In genomic region chr9:133148351-133149129, GRCh38 we compare ENCODE assay signal across 1 cellular context.
TF ChIP-seq lines count a peak whose summit lies in the region.

No MANE protein-coding gene starts in this region.

TF ChIP-seq in K562, 482 proteins besides CTCF, POLR2A, EP300 and RAD21 (continued from another document and continues in another):
- TF ChIP-seq, protein P1, sequence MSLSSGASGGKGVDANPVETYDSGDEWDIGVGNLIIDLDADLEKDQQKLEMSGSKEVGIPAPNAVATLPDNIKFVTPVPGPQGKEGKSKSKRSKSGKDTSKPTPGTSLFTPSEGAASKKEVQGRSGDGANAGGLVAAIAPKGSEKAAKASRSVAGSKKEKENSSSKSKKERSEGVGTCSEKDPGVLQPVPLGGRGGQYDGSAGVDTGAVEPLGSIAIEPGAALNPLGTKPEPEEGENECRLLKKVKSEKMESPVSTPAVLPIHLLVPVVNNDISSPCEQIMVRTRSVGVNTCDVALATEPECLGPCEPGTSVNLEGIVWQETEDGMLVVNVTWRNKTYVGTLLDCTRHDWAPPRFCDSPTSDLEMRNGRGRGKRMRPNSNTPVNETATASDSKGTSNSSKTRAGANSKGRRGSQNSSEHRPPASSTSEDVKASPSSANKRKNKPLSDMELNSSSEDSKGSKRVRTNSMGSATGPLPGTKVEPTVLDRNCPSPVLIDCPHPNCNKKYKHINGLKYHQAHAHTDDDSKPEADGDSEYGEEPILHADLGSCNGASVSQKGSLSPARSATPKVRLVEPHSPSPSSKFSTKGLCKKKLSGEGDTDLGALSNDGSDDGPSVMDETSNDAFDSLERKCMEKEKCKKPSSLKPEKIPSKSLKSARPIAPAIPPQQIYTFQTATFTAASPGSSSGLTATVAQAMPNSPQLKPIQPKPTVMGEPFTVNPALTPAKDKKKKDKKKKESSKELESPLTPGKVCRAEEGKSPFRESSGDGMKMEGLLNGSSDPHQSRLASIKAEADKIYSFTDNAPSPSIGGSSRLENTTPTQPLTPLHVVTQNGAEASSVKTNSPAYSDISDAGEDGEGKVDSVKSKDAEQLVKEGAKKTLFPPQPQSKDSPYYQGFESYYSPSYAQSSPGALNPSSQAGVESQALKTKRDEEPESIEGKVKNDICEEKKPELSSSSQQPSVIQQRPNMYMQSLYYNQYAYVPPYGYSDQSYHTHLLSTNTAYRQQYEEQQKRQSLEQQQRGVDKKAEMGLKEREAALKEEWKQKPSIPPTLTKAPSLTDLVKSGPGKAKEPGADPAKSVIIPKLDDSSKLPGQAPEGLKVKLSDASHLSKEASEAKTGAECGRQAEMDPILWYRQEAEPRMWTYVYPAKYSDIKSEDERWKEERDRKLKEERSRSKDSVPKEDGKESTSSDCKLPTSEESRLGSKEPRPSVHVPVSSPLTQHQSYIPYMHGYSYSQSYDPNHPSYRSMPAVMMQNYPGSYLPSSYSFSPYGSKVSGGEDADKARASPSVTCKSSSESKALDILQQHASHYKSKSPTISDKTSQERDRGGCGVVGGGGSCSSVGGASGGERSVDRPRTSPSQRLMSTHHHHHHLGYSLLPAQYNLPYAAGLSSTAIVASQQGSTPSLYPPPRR (CRISPR knock-in tag; IDR thresholded peaks at IDR 0.05; ENCODE audit: borderline replicate concordance) = no peak
- TF ChIP-seq, protein P2, sequence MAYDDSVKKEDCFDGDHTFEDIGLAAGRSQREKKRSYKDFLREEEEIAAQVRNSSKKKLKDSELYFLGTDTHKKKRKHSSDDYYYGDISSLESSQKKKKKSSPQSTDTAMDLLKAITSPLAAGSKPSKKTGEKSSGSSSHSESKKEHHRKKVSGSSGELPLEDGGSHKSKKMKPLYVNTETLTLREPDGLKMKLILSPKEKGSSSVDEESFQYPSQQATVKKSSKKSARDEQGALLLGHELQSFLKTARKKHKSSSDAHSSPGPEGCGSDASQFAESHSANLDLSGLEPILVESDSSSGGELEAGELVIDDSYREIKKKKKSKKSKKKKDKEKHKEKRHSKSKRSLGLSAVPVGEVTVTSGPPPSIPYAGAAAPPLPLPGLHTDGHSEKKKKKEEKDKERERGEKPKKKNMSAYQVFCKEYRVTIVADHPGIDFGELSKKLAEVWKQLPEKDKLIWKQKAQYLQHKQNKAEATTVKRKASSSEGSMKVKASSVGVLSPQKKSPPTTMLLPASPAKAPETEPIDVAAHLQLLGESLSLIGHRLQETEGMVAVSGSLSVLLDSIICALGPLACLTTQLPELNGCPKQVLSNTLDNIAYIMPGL (CRISPR knock-in tag; IDR thresholded peaks at IDR 0.05) = no peak
- no peak for TF ChIP-seq MYBL2 (IDR thresholded peaks at IDR 0.05; ENCODE audit: low read depth)
- no peak for TF ChIP-seq MYBL2 (CRISPR knock-in tag; IDR thresholded peaks at IDR 0.05; ENCODE audit: borderline replicate concordance)
- TF ChIP-seq CSDE1 (IDR thresholded peaks at IDR 0.05) = no peak
- no peak for TF ChIP-seq HLTF (IDR thresholded peaks at IDR 0.05)
- 0 out of 2 replicates have a peak, but pooled peaks have one; percentile 14 for TF ChIP-seq ZBTB40 (IDR thresholded peaks at IDR 0.05)
- TF ChIP-seq ZBTB40 (CRISPR knock-in tag; IDR thresholded peaks at IDR 0.05) = no peak
- TF ChIP-seq DIDO1 (tag; IDR thresholded peaks at IDR 0.05; ENCODE audit: low read depth) = no peak
- 0 out of 2 replicates have a peak, but pooled peaks have one; percentile 16 for TF ChIP-seq ATF1 (CRISPR knock-in tag; IDR thresholded peaks at IDR 0.05)
- TF ChIP-seq ATF1 (tag; IDR thresholded peaks at IDR 0.05) = no peak
- TF ChIP-seq CBX5 (IDR thresholded peaks at IDR 0.05; ENCODE audit: borderline replicate concordance, low read depth) = no peak
- TF ChIP-seq FOXK1 (CRISPR knock-in tag; IDR thresholded peaks at IDR 0.05; ENCODE audit: borderline replicate concordance) = peak; percentile 67; the same call in 1 of the 2 replicates
- peak; percentile 0; the same call in 1 of the 2 replicates for TF ChIP-seq RBFOX2 (IDR thresholded peaks at IDR 0.05; ENCODE audit: low read depth, low read length)
- TF ChIP-seq, protein P3, sequence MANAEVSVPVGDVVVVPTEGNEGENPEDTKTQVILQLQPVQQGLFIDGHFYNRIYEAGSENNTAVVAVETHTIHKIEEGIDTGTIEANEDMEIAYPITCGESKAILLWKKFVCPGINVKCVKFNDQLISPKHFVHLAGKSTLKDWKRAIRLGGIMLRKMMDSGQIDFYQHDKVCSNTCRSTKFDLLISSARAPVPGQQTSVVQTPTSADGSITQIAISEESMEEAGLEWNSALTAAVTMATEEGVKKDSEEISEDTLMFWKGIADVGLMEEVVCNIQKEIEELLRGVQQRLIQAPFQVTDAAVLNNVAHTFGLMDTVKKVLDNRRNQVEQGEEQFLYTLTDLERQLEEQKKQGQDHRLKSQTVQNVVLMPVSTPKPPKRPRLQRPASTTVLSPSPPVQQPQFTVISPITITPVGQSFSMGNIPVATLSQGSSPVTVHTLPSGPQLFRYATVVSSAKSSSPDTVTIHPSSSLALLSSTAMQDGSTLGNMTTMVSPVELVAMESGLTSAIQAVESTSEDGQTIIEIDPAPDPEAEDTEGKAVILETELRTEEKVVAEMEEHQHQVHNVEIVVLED (CRISPR knock-in tag; IDR thresholded peaks at IDR 0.05) = peak; percentile 41
- no peak for TF ChIP-seq CBX3 (IDR thresholded peaks at IDR 0.05; ENCODE audit: borderline replicate concordance in 1 of 2, low read length in 2 of 2)
- no peak for TF ChIP-seq HSF4 (CRISPR knock-in tag; IDR thresholded peaks at IDR 0.05; ENCODE audit: borderline replicate concordance)
- 0 out of 2 replicates have a peak, but pooled peaks have one; percentile 25 for TF ChIP-seq THAP12 (CRISPR knock-in tag; IDR thresholded peaks at IDR 0.05)
- peak; percentile 85 for TF ChIP-seq RBBP5 (IDR thresholded peaks at IDR 0.05; ENCODE audit: borderline replicate concordance, insufficient read depth, low read length, poor library complexity, severe bottlenecking)
- TF ChIP-seq TAF1 (IDR thresholded peaks at IDR 0.05; ENCODE audit: control insufficient read depth, extremely low read depth, insufficient read depth, low read length, severe bottlenecking) = no peak
- no peak for TF ChIP-seq BRF1 (IDR thresholded peaks at IDR 0.05; ENCODE audit: borderline replicate concordance, extremely low read depth, insufficient read length)
- no peak for TF ChIP-seq PTRF (tag; IDR thresholded peaks at IDR 0.05)
- TF ChIP-seq ZKSCAN8 (CRISPR knock-in tag; IDR thresholded peaks at IDR 0.05) = no peak
- TF ChIP-seq TBL1XR1 (IDR thresholded peaks at IDR 0.05; ENCODE audit: low read length in 2 of 2) = 0 out of 4 replicates have a peak, but pooled peaks of 1 of the 2 experiments have one; percentile 45
- peak; percentile 75 for TF ChIP-seq POLR2G (IDR thresholded peaks at IDR 0.05; ENCODE audit: low read depth, low read length)
- TF ChIP-seq MAFF (IDR thresholded peaks at IDR 0.05; ENCODE audit: low read length) = no peak
- TF ChIP-seq, protein P4, sequence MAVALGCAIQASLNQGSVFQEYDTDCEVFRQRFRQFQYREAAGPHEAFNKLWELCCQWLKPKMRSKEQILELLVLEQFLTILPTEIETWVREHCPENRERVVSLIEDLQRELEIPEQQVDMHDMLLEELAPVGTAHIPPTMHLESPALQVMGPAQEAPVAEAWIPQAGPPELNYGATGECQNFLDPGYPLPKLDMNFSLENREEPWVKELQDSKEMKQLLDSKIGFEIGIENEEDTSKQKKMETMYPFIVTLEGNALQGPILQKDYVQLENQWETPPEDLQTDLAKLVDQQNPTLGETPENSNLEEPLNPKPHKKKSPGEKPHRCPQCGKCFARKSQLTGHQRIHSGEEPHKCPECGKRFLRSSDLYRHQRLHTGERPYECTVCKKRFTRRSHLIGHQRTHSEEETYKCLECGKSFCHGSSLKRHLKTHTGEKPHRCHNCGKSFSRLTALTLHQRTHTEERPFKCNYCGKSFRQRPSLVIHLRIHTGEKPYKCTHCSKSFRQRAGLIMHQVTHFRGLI (CRISPR knock-in tag; IDR thresholded peaks at IDR 0.05) = no peak
- TF ChIP-seq, protein P5, sequence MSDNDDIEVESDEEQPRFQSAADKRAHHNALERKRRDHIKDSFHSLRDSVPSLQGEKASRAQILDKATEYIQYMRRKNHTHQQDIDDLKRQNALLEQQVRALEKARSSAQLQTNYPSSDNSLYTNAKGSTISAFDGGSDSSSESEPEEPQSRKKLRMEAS (CRISPR knock-in tag; IDR thresholded peaks at IDR 0.05) = no peak
- no peak for TF ChIP-seq ZNF583 (CRISPR knock-in tag; IDR thresholded peaks at IDR 0.05)
- no peak for TF ChIP-seq NUFIP1 (IDR thresholded peaks at IDR 0.05; ENCODE audit: partially characterized antibody)
- TF ChIP-seq SNRNP70 (optimal IDR thresholded peaks at IDR 0.05; ENCODE audit: low read depth, low read length) = peak; percentile 89
- TF ChIP-seq SMAD2 (IDR thresholded peaks at IDR 0.05; ENCODE audit: low read depth, low read length) = no peak
- TF ChIP-seq, protein P6, sequence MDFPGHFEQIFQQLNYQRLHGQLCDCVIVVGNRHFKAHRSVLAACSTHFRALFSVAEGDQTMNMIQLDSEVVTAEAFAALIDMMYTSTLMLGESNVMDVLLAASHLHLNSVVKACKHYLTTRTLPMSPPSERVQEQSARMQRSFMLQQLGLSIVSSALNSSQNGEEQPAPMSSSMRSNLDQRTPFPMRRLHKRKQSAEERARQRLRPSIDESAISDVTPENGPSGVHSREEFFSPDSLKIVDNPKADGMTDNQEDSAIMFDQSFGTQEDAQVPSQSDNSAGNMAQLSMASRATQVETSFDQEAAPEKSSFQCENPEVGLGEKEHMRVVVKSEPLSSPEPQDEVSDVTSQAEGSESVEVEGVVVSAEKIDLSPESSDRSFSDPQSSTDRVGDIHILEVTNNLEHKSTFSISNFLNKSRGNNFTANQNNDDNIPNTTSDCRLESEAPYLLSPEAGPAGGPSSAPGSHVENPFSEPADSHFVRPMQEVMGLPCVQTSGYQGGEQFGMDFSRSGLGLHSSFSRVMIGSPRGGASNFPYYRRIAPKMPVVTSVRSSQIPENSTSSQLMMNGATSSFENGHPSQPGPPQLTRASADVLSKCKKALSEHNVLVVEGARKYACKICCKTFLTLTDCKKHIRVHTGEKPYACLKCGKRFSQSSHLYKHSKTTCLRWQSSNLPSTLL (IDR thresholded peaks at IDR 0.05) = no peak
- TF ChIP-seq STAT5B (CRISPR knock-in tag; IDR thresholded peaks at IDR 0.05) = no peak
